In genomic region chr11:119101759-119102423, GRCh38 we compare ENCODE assay signal across 1 cellular context.
TF ChIP-seq lines count a peak whose summit lies in the region.

Gene DPAGT1 (minus strand): TSS chr11:119101853. CDS start chr11:119101655, 198 bp downstream.

TF ChIP-seq in K562, 482 proteins besides CTCF, POLR2A, EP300 and RAD21 (continued from another document and continues in another):
- TF ChIP-seq ZBTB2 (IDR thresholded peaks at IDR 0.05), result no peak
- no peak; the same call in 1 of the 2 replicates for TF ChIP-seq MEF2D (tag; conservative IDR thresholded peaks at IDR 0.05; ENCODE audit: low read depth)
- TF ChIP-seq POLR3A (IDR thresholded peaks at IDR 0.05; ENCODE audit: borderline replicate concordance, extremely low read depth, insufficient read depth, insufficient read length), result no peak
- TF ChIP-seq LARP7 (IDR thresholded peaks at IDR 0.05), result no peak
- TF ChIP-seq ZC3H11A (IDR thresholded peaks at IDR 0.05; ENCODE audit: low read depth, low read length), result no peak
- TF ChIP-seq ZFP36 (IDR thresholded peaks at IDR 0.05; ENCODE audit: low read depth, low read length, partially characterized antibody), result no peak
- no peak for TF ChIP-seq AFF4 (CRISPR knock-in tag; IDR thresholded peaks at IDR 0.05)
- TF ChIP-seq KDM2B (CRISPR knock-in tag; IDR thresholded peaks at IDR 0.05), result no peak
- TF ChIP-seq MEIS2 (IDR thresholded peaks at IDR 0.05; ENCODE audit: partially characterized antibody), result no peak
- TF ChIP-seq ZFPM2 (CRISPR knock-in tag; IDR thresholded peaks at IDR 0.05), result no peak
- TF ChIP-seq YBX1 (IDR thresholded peaks at IDR 0.05), result no peak
- TF ChIP-seq PBX2 (CRISPR knock-in tag; IDR thresholded peaks at IDR 0.05; ENCODE audit: low read depth), result no peak
- no peak for TF ChIP-seq PBX2 (tag; conservative IDR thresholded peaks at IDR 0.05; ENCODE audit: low read depth)
- TF ChIP-seq CREB3 (tag; conservative IDR thresholded peaks at IDR 0.05; ENCODE audit: low read depth), result peak; percentile 93; the same call in 1 of the 2 replicates
- TF ChIP-seq ZNF449 (CRISPR knock-in tag; IDR thresholded peaks at IDR 0.05), result peak; percentile 76
- TF ChIP-seq ERF (CRISPR knock-in tag; IDR thresholded peaks at IDR 0.05), result no peak
- peak; percentile 73; the same call in 1 of the 2 replicates for TF ChIP-seq THRB (CRISPR knock-in tag; conservative IDR thresholded peaks at IDR 0.05)
- no peak for TF ChIP-seq CGGBP1 (CRISPR knock-in tag; IDR thresholded peaks at IDR 0.05)
- peak; percentile 84 for TF ChIP-seq NFRKB (IDR thresholded peaks at IDR 0.05; ENCODE audit: low read depth)
- no peak for TF ChIP-seq ARID3B (CRISPR knock-in tag; IDR thresholded peaks at IDR 0.05; ENCODE audit: borderline replicate concordance)
- TF ChIP-seq ZNF197 (CRISPR knock-in tag; IDR thresholded peaks at IDR 0.05; ENCODE audit: low read depth), result peak; percentile 54; the same call in 1 of the 2 replicates
- peak; percentile 53; the same call in 1 of the 2 replicates for TF ChIP-seq HDAC8 (tag; IDR thresholded peaks at IDR 0.05)
- no peak for TF ChIP-seq NCOA2 (IDR thresholded peaks at IDR 0.05; ENCODE audit: partially characterized antibody in 2 of 2)
- no peak for TF ChIP-seq ZNF561 (CRISPR knock-in tag; conservative IDR thresholded peaks at IDR 0.05)
- TF ChIP-seq POLR2AphosphoS2 (IDR thresholded peaks at IDR 0.05; ENCODE audit: low read length), result no peak
- no peak for TF ChIP-seq STAT5B (CRISPR knock-in tag; IDR thresholded peaks at IDR 0.05)
- peak; percentile 99 for TF ChIP-seq ZFP91 (CRISPR knock-in tag; IDR thresholded peaks at IDR 0.05)
- TF ChIP-seq REST (CRISPR knock-in tag; IDR thresholded peaks at IDR 0.05; ENCODE audit: low read depth), result no peak
- peak in 1 of 2 experiments; percentile 37; a peak in 1 of 4 replicates for TF ChIP-seq ZMIZ1 (IDR thresholded peaks at IDR 0.05; ENCODE audit: low read depth in 2 of 2, low read length in 2 of 2)
- no peak for TF ChIP-seq CCAR2 (IDR thresholded peaks at IDR 0.05; ENCODE audit: low read depth, low read length)
- 0 out of 2 replicates have a peak, but pooled peaks have one; percentile 14 for TF ChIP-seq IFI16 (CRISPR knock-in tag; IDR thresholded peaks at IDR 0.05)
- peak; percentile 69; the same call in 1 of the 2 replicates for TF ChIP-seq ZNF583 (CRISPR knock-in tag; IDR thresholded peaks at IDR 0.05)
